Comparison of ENCODE assay signal across 13 cellular contexts in the genomic region with DNA sequence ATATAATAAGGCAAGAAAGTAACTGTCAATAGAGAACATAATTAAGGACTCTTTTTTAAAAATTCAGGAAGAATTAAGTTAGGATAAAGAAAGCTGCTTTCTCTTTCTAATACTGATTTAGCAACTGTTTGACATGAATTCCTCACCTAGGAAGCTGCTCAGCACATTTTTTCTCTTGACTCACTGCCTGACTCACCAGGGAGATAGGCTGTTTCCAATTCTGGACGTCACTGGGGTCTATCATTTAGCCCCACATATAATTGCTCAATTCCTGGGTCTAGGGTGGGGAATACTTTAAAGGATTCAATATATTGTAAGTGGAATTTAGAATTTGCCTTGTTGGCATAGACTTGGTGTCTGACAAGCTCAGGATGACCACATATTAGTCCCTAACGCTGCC. TPM values are rescaled to one million over a fixed set of nuclear protein-coding genes. Genes with fewer than 3 reads are reported as not detected.
DNase-seq lines count a peak whose midpoint lies in the region; ATAC-seq, FAIRE-seq and TF ChIP-seq lines count a peak whose summit lies in the region.
"Had no signal": no experiment of that assay in that cellular context is flagged by ENCODE, and none has a peak within 500 bp of the region (broad histone marks: within the 10 kb centered on the region; RNA-seq: fewer than 3 reads in every experiment).

No MANE protein-coding gene starts in this region.

- H3K9me3 Mint-ChIP-seq in MCF 10A (ENCODE audit: unreplicated experiment) (no peaks in the 10 kb centered on the region), astrocyte (ENCODE audit: unreplicated experiment) (no peaks in the 10 kb centered on the region)

- H3K27me3 Mint-ChIP-seq in MCF 10A (ENCODE audit: insufficient read depth, unreplicated experiment) (no peaks in the 10 kb centered on the region), astrocyte (ENCODE audit: low read depth, unreplicated experiment) (no peaks in the 10 kb centered on the region)

- H3K27me3 ChIP-seq in breast epithelium: no peaks in the 10 kb centered on the region
- H3K27me3 ChIP-seq in astrocyte (ENCODE audit: insufficient read depth, low read length): no peaks in the 10 kb centered on the region
- H3K27me3 ChIP-seq in kidney epithelial cell (ENCODE audit: control insufficient read depth, insufficient read depth, low read length): no peaks in the 10 kb centered on the region

- FAIRE-seq in astrocyte (lab: Jason Lieb, UNC) (peak; percentile 90), urothelium cell line (lab: Jason Lieb, UNC) (no peak)

- H3K4me1 ChIP-seq in breast epithelium (no peaks in the 10 kb centered on the region), astrocyte (ENCODE audit: insufficient read depth, low read length) (peaks cover 27% of the 10 kb centered on the region)
- H3K4me1 ChIP-seq: parathyroid adenoma had no signal

- no peaks in the 10 kb centered on the region for H3K79me2 ChIP-seq in astrocyte (ENCODE audit: insufficient read depth, low read length)
- H3K79me2 ChIP-seq: parathyroid adenoma had no signal

- H3K4me3 Mint-ChIP-seq in MCF 10A (ENCODE audit: unreplicated experiment) (peak overlapping the region; percentile 51), astrocyte (ENCODE audit: unreplicated experiment) (peak overlapping the region; percentile 68)

- ATAC-seq in GM18907 (IDR thresholded peaks at IDR 0.05; ENCODE audit: unreplicated experiment): no peak

- intact Hi-C loops in MCF 10A (cut with micrococcal nuclease) (loop anchor here (2.0 kb wide), 1 partner anchor 50 kb away; the partner anchor contains the start of gene UGP2), breast epithelium (cut with DNase I; ENCODE audit: low total_unique reads) (loop anchor here (5.0 kb wide), 1 partner anchor 171 kb away; no protein-coding TSS in a partner anchor)

- H3K36me3 Mint-ChIP-seq in MCF 10A (ENCODE audit: insufficient read depth, unreplicated experiment): no peaks in the 10 kb centered on the region
- peaks cover 2% of the 10 kb centered on the region for H3K36me3 Mint-ChIP-seq in astrocyte (ENCODE audit: low read depth, unreplicated experiment)

- peak; percentile 78 for DNase-seq in MCF 10A (ENCODE audit: unreplicated experiment)
- no peak for DNase-seq in breast epithelium (ENCODE audit: low spot score in 2 of 2)
- peak; percentile 91 for DNase-seq in astrocyte (ENCODE audit: low read depth)
- peak; percentile 58 for DNase-seq in kidney epithelial cell (ENCODE audit: low read depth)
- peak; percentile 72 for DNase-seq in urothelium cell line (ENCODE audit: low spot score)
- no peak for DNase-seq in activated CD4-positive, alpha-beta T cell treated with anti-CD3 and anti-CD28 coated beads, Interleukin-2, amount 50 U/mL, for 48 hours
- DNase-seq in activated gamma-delta T cell treated with Interleukin-2 at 50 U/mL for 16 hours: no peak
- DNase-seq: Karpas-422, NCI-H526 treated with DMSO at 0.1 percent for 48 hours, T-helper 2 cell had no signal

- H3K4me3 ChIP-seq in breast epithelium: no peak overlapping the region
- H3K4me3 ChIP-seq in astrocyte (ENCODE audit: insufficient read depth, low read depth, low read length): peak overlapping the region; percentile 7
- no peak overlapping the region for H3K4me3 ChIP-seq in kidney epithelial cell (ENCODE audit: low read depth, low read length)

- H3K9ac ChIP-seq in astrocyte (ENCODE audit: low read length): peak overlapping the region; percentile 27
- H3K9ac ChIP-seq: parathyroid adenoma had no signal

- peak overlapping the region; percentile 2 for H2AFZ ChIP-seq in astrocyte (ENCODE audit: low read depth, low read length)
- H2AFZ ChIP-seq: parathyroid adenoma had no signal

- H3K27ac Mint-ChIP-seq in MCF 10A (ENCODE audit: low read depth, unreplicated experiment) (peak overlapping the region; percentile 83), astrocyte (ENCODE audit: unreplicated experiment) (peak overlapping the region; percentile 98)

- peak overlapping the region; percentile 57 for H3K4me2 ChIP-seq in astrocyte (ENCODE audit: low read length)

- TF ChIP-seq POLR2A in breast epithelium (IDR thresholded peaks at IDR 0.05): no peak

- H3K4me1 Mint-ChIP-seq in MCF 10A (ENCODE audit: insufficient read depth, unreplicated experiment) (peaks cover 35% of the 10 kb centered on the region), astrocyte (ENCODE audit: low read depth, unreplicated experiment) (peaks cover 35% of the 10 kb centered on the region)

- POLR2A ChIA-PET in MCF 10A (lab: Yijun Ruan, JAX): interaction anchor here (0.6 to 12.1 kb wide), 23 partner anchors 11 to 1285 kb away, joined by 3 to 185 read pairs (median 4); partner anchors contain the start of genes TMEM17 and UGP2

- CTCF ChIA-PET in MCF 10A (lab: Yijun Ruan, JAX): interaction anchor here (0.8 to 1.0 kb wide), 2 partner anchors 48 to 56 kb away, joined by 3 to 4 read pairs; no protein-coding TSS in a partner anchor

- TF ChIP-seq CTCF in MCF 10A (IDR thresholded peaks at IDR 0.05; ENCODE audit: unreplicated experiment) (no peak), breast epithelium (IDR thresholded peaks at IDR 0.05) (no peak), astrocyte (IDR thresholded peaks at IDR 0.05; ENCODE audit: insufficient read depth, low read depth, low read length) (no peak), kidney epithelial cell (IDR thresholded peaks at IDR 0.05; ENCODE audit: insufficient read depth, low read length, poor library complexity, severe bottlenecking) (no peak)

- no peaks in the 10 kb centered on the region for H4K20me1 ChIP-seq in astrocyte (ENCODE audit: insufficient read depth, low read length)

- no peaks in the 10 kb centered on the region for H3K36me3 ChIP-seq in breast epithelium
- H3K36me3 ChIP-seq in astrocyte (ENCODE audit: insufficient read depth, low read length): no peaks in the 10 kb centered on the region
- H3K36me3 ChIP-seq in kidney epithelial cell (ENCODE audit: control insufficient read depth, insufficient read depth, low read length): no peaks in the 10 kb centered on the region

- H3K9me3 ChIP-seq in breast epithelium (no peaks in the 10 kb centered on the region), astrocyte (ENCODE audit: insufficient read depth, low read depth, low read length) (no peaks in the 10 kb centered on the region)

- BruUV-seq in MCF 10A (replicated peaks; lab: Mats Ljungman, UMichigan): no TSS peak

- H3K27ac ChIP-seq in breast epithelium: no peak overlapping the region
- H3K27ac ChIP-seq in astrocyte (ENCODE audit: low read depth, low read length): peak overlapping the region; percentile 84
- H3K27ac ChIP-seq: 22Rv1, parathyroid adenoma had no signal

RNA-seq across cellular contexts. Expression of gene UGP2, which starts 50.8 kb away (rescaled TPM):
- 77.3 and 78.4 TPM in 2 replicates for total RNA-seq in MCF 10A (2022)
- 100 to 1,000 TPM; 147 to 337 (median 204) TPM for total RNA-seq in breast epithelium
- total RNA-seq in astrocyte: 314 and 322 TPM in 2 replicates
- total RNA-seq in kidney epithelial cell: 69.9 and 72.6 TPM in 2 replicates

Comparison
In these comparisons a context has a peak if more than half of its experiments do, and no peak if none do; other contexts are left out.
1. DNase-seq: peak in MCF 10A (single experiment), astrocyte (single experiment), kidney epithelial cell (single experiment) and urothelium cell line (single experiment); none in breast epithelium (0 of 2), activated CD4-positive, alpha-beta T cell treated with anti-CD3 and anti-CD28 coated beads, Interleukin-2, amount 50 U/mL, for 48 hours (0 of 2) and activated gamma-delta T cell treated with Interleukin-2 at 50 U/mL for 16 hours (single experiment).